8 cellular contexts compared by ENCODE assay signal in genomic region chr15:99015677-99016568, GRCh38. TPM values are rescaled to one million over a fixed set of nuclear protein-coding genes. Genes with fewer than 3 reads are reported as not detected.
DNase-seq lines count a peak whose midpoint lies in the region; ATAC-seq, FAIRE-seq and TF ChIP-seq lines count a peak whose summit lies in the region.

No MANE protein-coding gene starts in this region.

- peaks cover 5% of the 10 kb centered on the region for H3K4me1 Mint-ChIP-seq in activated T-cell treated with anti-CD3 and anti-CD28 coated beads, Interleukin-2, amount 50 U/mL, for 72 hours (ENCODE audit: low read depth)
- peaks cover 22% of the 10 kb centered on the region for H3K4me1 Mint-ChIP-seq in brain

- TF ChIP-seq POLR2A in HepG2 (IDR thresholded peaks at IDR 0.05; ENCODE audit: insufficient read depth in 1 of 2, low read depth in 2 of 2, low read length in 2 of 2) (no peak), tibial nerve (IDR thresholded peaks at IDR 0.05) (no peak)

- H3K36me3 ChIP-seq in HepG2 (replicated peaks in 1 of 2; ENCODE audit: control insufficient read depth in 1 of 2, insufficient read depth in 2 of 2, low read length in 2 of 2) (no peaks in the 10 kb centered on the region), tibial nerve (no peaks in the 10 kb centered on the region)

- FAIRE-seq in HepG2 (lab: Jason Lieb, UNC): no peak

- in situ Hi-C loops in HepG2 (cut with HindIII; ENCODE audit: extremely low pct_ligation_motif_present, low pct_unique_long_range_greater_than_20kb): no loop called here

- ATAC-seq in activated T-cell treated with anti-CD3 and anti-CD28 coated beads, Interleukin-2, amount 50 U/mL, for 72 hours (replicated peaks in 1 of 2): no peak
- peak; percentile 52 for ATAC-seq in HepG2
- no peak for ATAC-seq in GM18502 (IDR thresholded peaks at IDR 0.05; ENCODE audit: poor library complexity, unreplicated experiment)

- intact Hi-C loops in HepG2 (cut with micrococcal nuclease; ENCODE audit: unreplicated experiment): no loop called here

- H3K4me3 Mint-ChIP-seq in activated T-cell treated with anti-CD3 and anti-CD28 coated beads, Interleukin-2, amount 50 U/mL, for 72 hours: peak overlapping the region; percentile 85 to 86
- H3K4me3 Mint-ChIP-seq in brain: peak overlapping the region; percentile 35 to 67 (median 61)

- H3K4me3 ChIP-seq in HepG2 (replicated peaks in 1 of 3; ENCODE audit: insufficient read depth in 1 of 3, low read depth in 2 of 3, low read length in 3 of 3) (peak overlapping the region; percentile 49 to 67 (median 55); a peak in 4 of 6 replicates), tibial nerve (peak overlapping the region in 3 of 4 donors; percentile 20 to 54 (median 44))

- H3K27me3 ChIP-seq in HepG2 (ENCODE audit: control insufficient read depth in 1 of 2, insufficient read depth in 2 of 2, low read length in 2 of 2) (peaks cover 0 to 46% of the 10 kb centered on the region in 2 experiments; a peak in 4 of 5 replicates), tibial nerve (peaks cover 0 to 10% of the 10 kb centered on the region in 2 donors)

- no peaks in the 10 kb centered on the region for H3K36me3 Mint-ChIP-seq in activated T-cell treated with anti-CD3 and anti-CD28 coated beads, Interleukin-2, amount 50 U/mL, for 72 hours (ENCODE audit: insufficient read depth in 2 of 2)
- no peaks in the 10 kb centered on the region for H3K36me3 Mint-ChIP-seq in brain

- H2AFZ ChIP-seq in HepG2 (ENCODE audit: low read length): no peak overlapping the region

- TF ChIP-seq EP300 in HepG2 (IDR thresholded peaks at IDR 0.05; ENCODE audit: low read depth in 2 of 2, low read length in 2 of 2) (no peak), HepG2 (CRISPR knock-in tag; IDR thresholded peaks at IDR 0.05; ENCODE audit: borderline replicate concordance) (no peak), tibial nerve (IDR thresholded peaks at IDR 0.05) (no peak)

- no peaks in the 10 kb centered on the region for H3K9me3 Mint-ChIP-seq in activated T-cell treated with anti-CD3 and anti-CD28 coated beads, Interleukin-2, amount 50 U/mL, for 72 hours
- no peaks in the 10 kb centered on the region for H3K9me3 Mint-ChIP-seq in brain

- no peaks in the 10 kb centered on the region for H4K20me1 ChIP-seq in HepG2 (ENCODE audit: insufficient read depth, low read length)

- peak in 1 of 2 donors; percentile 3 for DNase-seq in activated T-cell treated with anti-CD3 and anti-CD28 coated beads, Interleukin-2, amount 50 U/mL, for 72 hours
- DNase-seq in activated T-cell treated with anti-CD3 and anti-CD28 coated beads, Interleukin-2, amount 50 U/mL, for 1 hour: no peak
- DNase-seq in HepG2 (ENCODE audit: low spot score) (no peak), tibial nerve (ENCODE audit: low spot score in 2 of 2) (no peak), amygdala (lab: John Stamatoyannopoulos, UW) (no peak), NCI-H1930 (lab: John Stamatoyannopoulos, UW) (no peak)

- no TSS peak for BruUV-seq in HepG2 (replicated peaks; lab: Mats Ljungman, UMichigan)

- no peaks in the 10 kb centered on the region for H3K79me2 ChIP-seq in HepG2 (ENCODE audit: insufficient read depth, low read length)

- POLR2A ChIA-PET in HepG2 (lab: Yijun Ruan, JAX): no interaction called here

- 32% methylated on average over 41 of the region's 43 CpGs for WGBS in HepG2 (ENCODE audit: low lambda C conversion rate)
- WGBS in tibial nerve, 2 donors: 65 to 68% methylated on average over 43 of the region's 43 CpGs

- peak overlapping the region; percentile 79 for H3K4me2 ChIP-seq in HepG2 (ENCODE audit: low read depth, low read length)

- peaks cover 21% of the 10 kb centered on the region for H3K27me3 Mint-ChIP-seq in activated T-cell treated with anti-CD3 and anti-CD28 coated beads, Interleukin-2, amount 50 U/mL, for 72 hours (ENCODE audit: low read depth)
- H3K27me3 Mint-ChIP-seq in brain: peaks cover 68% of the 10 kb centered on the region

- H3K4me1 ChIP-seq in HepG2 (ENCODE audit: insufficient read depth, low read length) (peaks cover 12% of the 10 kb centered on the region), tibial nerve (peaks cover 0 to 15% (median 6%) of the 10 kb centered on the region in 4 donors)

- TF ChIP-seq CTCF in brain (conservative IDR thresholded peaks at IDR 0.05): no peak
- TF ChIP-seq CTCF in HepG2 (CRISPR knock-in tag; IDR thresholded peaks at IDR 0.05): no peak
- TF ChIP-seq CTCF in tibial nerve (IDR thresholded peaks at IDR 0.05): no peak

- no peak overlapping the region for H3K9ac ChIP-seq in HepG2 (ENCODE audit: insufficient read depth, low read depth, low read length)

- H3K27ac ChIP-seq in HepG2 (ENCODE audit: extremely low read length, insufficient read depth, low read length): no peak overlapping the region
- H3K27ac ChIP-seq in tibial nerve: peak overlapping the region in 1 of 4 donors; percentile 38

- no peak for TF ChIP-seq RAD21 in HepG2 (CRISPR knock-in tag; IDR thresholded peaks at IDR 0.05)

- H3K9me3 ChIP-seq in HepG2 (ENCODE audit: low read length): no peaks in the 10 kb centered on the region
- H3K9me3 ChIP-seq in tibial nerve: no peaks in the 10 kb centered on the region

- CTCF ChIA-PET in HepG2 (lab: Yijun Ruan, JAX; ENCODE audit: low intra/inter-chr PET ratio, low total read pairs): no interaction called here

- no peak overlapping the region for H3K27ac Mint-ChIP-seq in activated T-cell treated with anti-CD3 and anti-CD28 coated beads, Interleukin-2, amount 50 U/mL, for 72 hours
- H3K27ac Mint-ChIP-seq in brain: peak overlapping the region in 2 of 5 experiments; percentile 28 to 72

TF ChIP-seq in HepG2, 621 proteins besides CTCF, POLR2A, EP300 and RAD21:
- TF ChIP-seq MED1 (CRISPR knock-in tag; IDR thresholded peaks at IDR 0.05): no peak
- TF ChIP-seq ZNF350 (CRISPR knock-in tag; IDR thresholded peaks at IDR 0.05; ENCODE audit: borderline replicate concordance, low read depth): no peak
- TF ChIP-seq NPAS2 (CRISPR knock-in tag; IDR thresholded peaks at IDR 0.05; ENCODE audit: borderline replicate concordance): no peak
- no peak for TF ChIP-seq NFKBIZ (CRISPR knock-in tag; IDR thresholded peaks at IDR 0.05)
- TF ChIP-seq TAF1 (CRISPR knock-in tag; IDR thresholded peaks at IDR 0.05): 0 out of 2 replicates have a peak, but pooled peaks have one; percentile 8
- TF ChIP-seq RNF2 (conservative IDR thresholded peaks at IDR 0.05; ENCODE audit: low read depth): 0 out of 2 replicates have a peak, but pooled peaks have one; percentile 25
- TF ChIP-seq MAZ (IDR thresholded peaks at IDR 0.05; ENCODE audit: borderline replicate concordance, low read depth, low read length): no peak
- 0 out of 2 replicates have a peak, but pooled peaks have one; percentile 24 for TF ChIP-seq MAZ (CRISPR knock-in tag; IDR thresholded peaks at IDR 0.05; ENCODE audit: low read depth)
- peak; percentile 65 for TF ChIP-seq MTF2 (CRISPR knock-in tag; IDR thresholded peaks at IDR 0.05; ENCODE audit: borderline replicate concordance)
- no peak for TF ChIP-seq SP1 (IDR thresholded peaks at IDR 0.05)
- no peak for TF ChIP-seq SP1 (CRISPR knock-in tag; IDR thresholded peaks at IDR 0.05)

RNA-seq across cellular contexts. Expression of gene PGPEP1L, which starts 8.3 kb away (rescaled TPM):
- total RNA-seq in activated T-cell treated with anti-CD3 and anti-CD28 coated beads, Interleukin-2, amount 50 U/mL, for 72 hours: not detected
- polyA plus RNA-seq in brain (ENCODE audit: insufficient read depth, low read depth, low replicate concordance) (not detected), HepG2 (2011; rRNA removed) (not detected in 2 replicates)
- total RNA-seq in HepG2 (2016; rRNA removed; fragmentation: Illumina TruSeq; extraction: Trizol) (not detected in 2 replicates), tibial nerve (not detected)
- total RNA-seq in HepG2 (2016; cell fraction: cytosol; rRNA removed; fragmentation: Illumina TruSeq; extraction: Trizol; ENCODE audit: low read depth): not detected in 2 replicates
- total RNA-seq in HepG2 (2016; cell fraction: insoluble cytoplasmic fraction; rRNA removed; fragmentation: Illumina TruSeq; extraction: Trizol): not detected in 2 replicates
- not detected in 2 replicates for total RNA-seq in HepG2 (2016; cell fraction: membrane; rRNA removed; fragmentation: Illumina TruSeq; extraction: Trizol)
- total RNA-seq in HepG2 (2016; cell fraction: nucleus; rRNA removed; fragmentation: Illumina TruSeq; extraction: Trizol): not detected in 2 replicates
- polyA plus RNA-seq in HepG2 (2011; cell fraction: cytosol; rRNA removed): not detected in 2 replicates
- polyA plus RNA-seq in HepG2 (2011; cell fraction: nucleus; rRNA removed): not detected in 2 replicates
- polyA plus RNA-seq in HepG2 (2012): not detected in 2 replicates
- polyA plus RNA-seq in HepG2 (2016; cell fraction: cytosol; fragmentation: Illumina TruSeq; extraction: Trizol; ENCODE audit: low read depth): not detected in 2 replicates
- polyA plus RNA-seq in HepG2 (2016; cell fraction: insoluble cytoplasmic fraction; fragmentation: Illumina TruSeq; extraction: Trizol; ENCODE audit: low read depth): not detected in 2 replicates
- polyA plus RNA-seq in HepG2 (2016; cell fraction: membrane; fragmentation: Illumina TruSeq; extraction: Trizol; ENCODE audit: low read depth): not detected in 2 replicates
- polyA plus RNA-seq in HepG2 (2016; cell fraction: nucleus; fragmentation: Illumina TruSeq; extraction: Trizol; ENCODE audit: insufficient read depth, low read depth): not detected in 2 replicates
- 2.3 TPM in 1 of 2 replicates, not detected in the other for polyA minus RNA-seq in HepG2 (2011; rRNA and poly(A)+ RNA removed; ENCODE audit: low replicate concordance)
- not detected in 2 replicates for polyA minus RNA-seq in HepG2 (2011; cell fraction: cytosol; rRNA and poly(A)+ RNA removed)
- not detected in 2 replicates for polyA minus RNA-seq in HepG2 (2011; cell fraction: nucleus; rRNA and poly(A)+ RNA removed)
